8 cellular contexts compared by ENCODE assay signal in genomic region chr5:133423618-133424282, GRCh38.
DNase-seq lines count a peak whose midpoint lies in the region; ATAC-seq and TF ChIP-seq lines count a peak whose summit lies in the region.

No MANE protein-coding gene starts in this region.

- no peak overlapping the region for H3K4me3 Mint-ChIP-seq in activated CD8-positive, alpha-beta memory T cell treated with anti-CD3 and anti-CD28 coated beads, Interleukin-2, amount 10 ng/mL, durations not matched to agents 7 days and 5 days
- H3K4me3 Mint-ChIP-seq in nephron = no peak overlapping the region
- H3K4me3 Mint-ChIP-seq in stimulated activated naive CD8-positive, alpha-beta T cell treated with anti-CD3 and anti-CD28 coated beads, Interleukin-15, Interleukin-2, amounts not matched to agents 100 ng/mL and 50 ng/mL, for 24 hours = no peak overlapping the region

- peak; percentile 65 for ATAC-seq in HG02588 (IDR thresholded peaks at IDR 0.05; ENCODE audit: unreplicated experiment)
- peak; percentile 80 for ATAC-seq in activated CD8-positive, alpha-beta memory T cell treated with anti-CD3 and anti-CD28 coated beads, Interleukin-2, amount 10 ng/mL, durations not matched to agents 7 days and 5 days

- DNase-seq in NCI-H69 (lab: John Stamatoyannopoulos, UW) = peak; percentile 46
- peak; percentile 71 for DNase-seq in activated CD8-positive, alpha-beta memory T cell treated with anti-CD3 and anti-CD28 coated beads, Interleukin-2, amount 10 ng/mL, durations not matched to agents 7 days and 5 days
- no peak for DNase-seq in NCI-H524 treated with DMSO at 0.1 percent for 48 hours (lab: John Stamatoyannopoulos, UW)

- CTCF ChIA-PET in activated CD8-positive, alpha-beta memory T cell treated with anti-CD3 and anti-CD28 coated beads, Interleukin-2, amount 10 ng/mL, durations not matched to agents 7 days and 5 days (lab: Charles Lee) = interaction anchor here (0.7 to 2.5 kb wide), 31 partner anchors 10 to 649 kb away, joined by 3 to 14 read pairs (median 3); partner anchors contain the start of gene FSTL4

- WGBS in esophagus, 2 donors = 21 to 24% methylated on average over 30 of the region's 30 CpGs

- H3K36me3 Mint-ChIP-seq in activated CD8-positive, alpha-beta memory T cell treated with anti-CD3 and anti-CD28 coated beads, Interleukin-2, amount 10 ng/mL, durations not matched to agents 7 days and 5 days = no peaks in the 10 kb centered on the region
- no peaks in the 10 kb centered on the region for H3K36me3 Mint-ChIP-seq in nephron (ENCODE audit: low read depth)
- H3K36me3 Mint-ChIP-seq in stimulated activated naive CD8-positive, alpha-beta T cell treated with anti-CD3 and anti-CD28 coated beads, Interleukin-15, Interleukin-2, amounts not matched to agents 100 ng/mL and 50 ng/mL, for 24 hours (ENCODE audit: low read depth) = no peaks in the 10 kb centered on the region

- no peak overlapping the region for H3K27ac Mint-ChIP-seq in activated CD8-positive, alpha-beta memory T cell treated with anti-CD3 and anti-CD28 coated beads, Interleukin-2, amount 10 ng/mL, durations not matched to agents 7 days and 5 days
- no peak overlapping the region for H3K27ac Mint-ChIP-seq in nephron
- peak overlapping the region; percentile 5 for H3K27ac Mint-ChIP-seq in stimulated activated naive CD8-positive, alpha-beta T cell treated with anti-CD3 and anti-CD28 coated beads, Interleukin-15, Interleukin-2, amounts not matched to agents 100 ng/mL and 50 ng/mL, for 24 hours

- peak overlapping the region; percentile 38 to 45 for H3K27ac ChIP-seq in esophagus (ENCODE audit: low read depth in 2 of 2, low read length in 1 of 2)

- H3K27me3 Mint-ChIP-seq in activated CD8-positive, alpha-beta memory T cell treated with anti-CD3 and anti-CD28 coated beads, Interleukin-2, amount 10 ng/mL, durations not matched to agents 7 days and 5 days = peaks cover 16% of the 10 kb centered on the region
- H3K27me3 Mint-ChIP-seq in nephron (ENCODE audit: low read depth) = peaks cover 64% of the 10 kb centered on the region
- H3K27me3 Mint-ChIP-seq in stimulated activated naive CD8-positive, alpha-beta T cell treated with anti-CD3 and anti-CD28 coated beads, Interleukin-15, Interleukin-2, amounts not matched to agents 100 ng/mL and 50 ng/mL, for 24 hours = peaks cover 15% of the 10 kb centered on the region

- H3K36me3 ChIP-seq in esophagus (ENCODE audit: control insufficient read depth in 2 of 2, insufficient read depth in 2 of 2, low read length in 1 of 2) = no peaks in the 10 kb centered on the region

- no peak overlapping the region for H3K4me3 ChIP-seq in GM12875 (ENCODE audit: low read depth, low read length)
- no peak overlapping the region for H3K4me3 ChIP-seq in esophagus (ENCODE audit: low read depth in 1 of 2, low read length in 2 of 2)

- H3K9me3 ChIP-seq in esophagus (ENCODE audit: control insufficient read depth in 2 of 2, insufficient read depth in 1 of 2, low read depth in 1 of 2, low read length in 1 of 2) = no peaks in the 10 kb centered on the region

- TF ChIP-seq CTCF in GM12875 (IDR thresholded peaks at IDR 0.05; ENCODE audit: borderline replicate concordance, insufficient read depth, low read depth, low read length) (peak; percentile 95), nephron (IDR thresholded peaks at IDR 0.05; ENCODE audit: unreplicated experiment in 3 of 3) (peak; percentile 96 to 97 (median 96))

- peaks cover 7% of the 10 kb centered on the region for H3K4me1 Mint-ChIP-seq in activated CD8-positive, alpha-beta memory T cell treated with anti-CD3 and anti-CD28 coated beads, Interleukin-2, amount 10 ng/mL, durations not matched to agents 7 days and 5 days
- no peaks in the 10 kb centered on the region for H3K4me1 Mint-ChIP-seq in nephron
- peaks cover 11% of the 10 kb centered on the region for H3K4me1 Mint-ChIP-seq in stimulated activated naive CD8-positive, alpha-beta T cell treated with anti-CD3 and anti-CD28 coated beads, Interleukin-15, Interleukin-2, amounts not matched to agents 100 ng/mL and 50 ng/mL, for 24 hours (ENCODE audit: low read depth)

- H3K4me1 ChIP-seq in esophagus (ENCODE audit: control insufficient read depth in 2 of 2, insufficient read depth in 2 of 2, low read length in 1 of 2) = peaks cover 4 to 6% of the 10 kb centered on the region in 2 donors

- no peaks in the 10 kb centered on the region for H3K9me3 Mint-ChIP-seq in activated CD8-positive, alpha-beta memory T cell treated with anti-CD3 and anti-CD28 coated beads, Interleukin-2, amount 10 ng/mL, durations not matched to agents 7 days and 5 days (ENCODE audit: low read depth)
- H3K9me3 Mint-ChIP-seq in nephron = no peaks in the 10 kb centered on the region
- H3K9me3 Mint-ChIP-seq in stimulated activated naive CD8-positive, alpha-beta T cell treated with anti-CD3 and anti-CD28 coated beads, Interleukin-15, Interleukin-2, amounts not matched to agents 100 ng/mL and 50 ng/mL, for 24 hours = no peaks in the 10 kb centered on the region

- no peaks in the 10 kb centered on the region for H3K27me3 ChIP-seq in esophagus (ENCODE audit: control insufficient read depth in 1 of 2, insufficient read depth in 2 of 2, low read length in 2 of 2)
